10 cellular contexts compared by ENCODE assay signal in the genomic region with DNA sequence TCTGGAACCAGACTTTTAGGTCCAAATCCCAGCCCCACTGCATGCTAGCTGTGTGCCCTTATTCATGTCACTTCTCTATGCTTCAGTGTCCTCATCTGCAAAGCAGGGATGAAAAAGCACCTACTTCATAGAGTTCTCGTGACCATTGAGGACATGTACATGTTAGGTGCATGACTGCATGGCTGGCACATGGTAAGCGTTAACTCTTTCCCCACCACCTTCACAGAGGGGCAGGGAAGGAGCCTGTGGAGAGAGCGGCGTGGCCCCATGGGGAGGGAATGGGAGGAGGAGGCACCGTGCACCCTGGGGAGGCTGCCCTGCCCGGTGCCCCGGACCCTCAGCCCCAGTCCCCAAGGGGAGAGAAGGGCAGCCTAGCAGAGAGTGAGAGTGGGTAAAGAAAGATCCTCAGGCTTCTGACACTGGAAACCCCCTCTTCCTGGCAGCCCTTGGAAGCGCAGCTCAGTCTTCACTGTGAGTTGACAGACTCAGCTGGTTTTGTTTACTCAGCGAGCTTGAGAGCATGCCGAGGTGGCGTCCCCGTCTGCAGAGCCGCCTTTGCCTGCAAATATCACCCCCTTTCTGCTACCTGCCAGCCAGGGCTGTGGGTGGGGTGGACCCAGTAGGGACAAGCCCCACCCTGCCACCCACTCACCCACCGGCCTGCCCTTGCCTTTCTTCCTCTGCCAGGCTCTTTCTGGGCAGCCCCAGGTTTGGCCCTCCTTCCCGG. TPM values are rescaled to one million over a fixed set of nuclear protein-coding genes. Genes with fewer than 3 reads are reported as not detected.
A peak's percentile ranks its signal among the peaks of the same experiment; 100 is the strongest.
DNase-seq lines count a peak whose midpoint lies in the region; ATAC-seq and TF ChIP-seq lines count a peak whose summit lies in the region.
"Had no signal": no experiment of that assay in that cellular context is flagged by ENCODE, and none has a peak within 500 bp of the region (broad histone marks: within the 10 kb centered on the region; RNA-seq: fewer than 3 reads in every experiment).

No MANE protein-coding gene starts in this region.

- no peak overlapping the region for H3K4me3 Mint-ChIP-seq in activated naive CD8-positive, alpha-beta T cell treated with anti-CD3 and anti-CD28 coated beads, Interleukin-2, amount 10 ng/mL, durations not matched to agents 7 days and 5 days
- no peak overlapping the region for H3K4me3 Mint-ChIP-seq in activated naive CD8-positive, alpha-beta T cell treated with anti-CD3 and anti-CD28 coated beads for 36 hours
- H3K4me3 Mint-ChIP-seq in activated CD4-positive, alpha-beta T cell treated with anti-CD3 and anti-CD28 coated beads for 36 hours, result no peak overlapping the region
- no peak overlapping the region for H3K4me3 Mint-ChIP-seq in Calu3 (ENCODE audit: low read depth, unreplicated experiment)

- CTCF ChIA-PET in activated CD4-positive, alpha-beta T cell treated with anti-CD3 and anti-CD28 coated beads for 36 hours (lab: Charles Lee), result no interaction called here
- CTCF ChIA-PET in Calu3 (lab: Charles Lee), result no interaction called here

- no peak overlapping the region for H3K4me3 ChIP-seq in choroid plexus epithelial cell (ENCODE audit: low read depth, low read length)
- no peak overlapping the region for H3K4me3 ChIP-seq in mucosa of descending colon
- H3K4me3 ChIP-seq in aorta (ENCODE audit: low read length in 2 of 2), result no peak overlapping the region
- H3K4me3 ChIP-seq: adrenal gland had no signal

- peaks cover 2% of the 10 kb centered on the region for H3K4me1 Mint-ChIP-seq in activated naive CD8-positive, alpha-beta T cell treated with anti-CD3 and anti-CD28 coated beads, Interleukin-2, amount 10 ng/mL, durations not matched to agents 7 days and 5 days
- no peaks in the 10 kb centered on the region for H3K4me1 Mint-ChIP-seq in activated naive CD8-positive, alpha-beta T cell treated with anti-CD3 and anti-CD28 coated beads for 36 hours
- H3K4me1 Mint-ChIP-seq in activated CD4-positive, alpha-beta T cell treated with anti-CD3 and anti-CD28 coated beads for 36 hours, result no peaks in the 10 kb centered on the region
- no peaks in the 10 kb centered on the region for H3K4me1 Mint-ChIP-seq in Calu3 (ENCODE audit: low read depth, unreplicated experiment)

- POLR2A ChIA-PET in activated naive CD8-positive, alpha-beta T cell treated with anti-CD3 and anti-CD28 coated beads, Interleukin-2, amount 10 ng/mL, durations not matched to agents 7 days and 5 days (lab: Charles Lee), result no interaction called here
- POLR2A ChIA-PET in activated CD4-positive, alpha-beta T cell treated with anti-CD3 and anti-CD28 coated beads for 36 hours (lab: Charles Lee), result no interaction called here

- H3K27ac Mint-ChIP-seq in activated naive CD8-positive, alpha-beta T cell treated with anti-CD3 and anti-CD28 coated beads, Interleukin-2, amount 10 ng/mL, durations not matched to agents 7 days and 5 days, result no peak overlapping the region
- H3K27ac Mint-ChIP-seq in activated naive CD8-positive, alpha-beta T cell treated with anti-CD3 and anti-CD28 coated beads for 36 hours, result no peak overlapping the region
- H3K27ac Mint-ChIP-seq in activated CD4-positive, alpha-beta T cell treated with anti-CD3 and anti-CD28 coated beads for 36 hours, result no peak overlapping the region
- no peak overlapping the region for H3K27ac Mint-ChIP-seq in Calu3 (ENCODE audit: unreplicated experiment)

- H3K9me3 ChIP-seq in mucosa of descending colon, result no peaks in the 10 kb centered on the region
- no peaks in the 10 kb centered on the region for H3K9me3 ChIP-seq in aorta (ENCODE audit: control insufficient read depth, low read length)
- H3K9me3 ChIP-seq: adrenal gland had no signal

- no peaks in the 10 kb centered on the region for H3K9me3 Mint-ChIP-seq in activated naive CD8-positive, alpha-beta T cell treated with anti-CD3 and anti-CD28 coated beads, Interleukin-2, amount 10 ng/mL, durations not matched to agents 7 days and 5 days
- H3K9me3 Mint-ChIP-seq in activated naive CD8-positive, alpha-beta T cell treated with anti-CD3 and anti-CD28 coated beads for 36 hours, result no peaks in the 10 kb centered on the region
- H3K9me3 Mint-ChIP-seq in activated CD4-positive, alpha-beta T cell treated with anti-CD3 and anti-CD28 coated beads for 36 hours (ENCODE audit: low read depth), result no peaks in the 10 kb centered on the region
- no peaks in the 10 kb centered on the region for H3K9me3 Mint-ChIP-seq in Calu3 (ENCODE audit: low read depth, unreplicated experiment)

- H3K36me3 Mint-ChIP-seq in activated naive CD8-positive, alpha-beta T cell treated with anti-CD3 and anti-CD28 coated beads, Interleukin-2, amount 10 ng/mL, durations not matched to agents 7 days and 5 days, result no peaks in the 10 kb centered on the region
- no peaks in the 10 kb centered on the region for H3K36me3 Mint-ChIP-seq in activated naive CD8-positive, alpha-beta T cell treated with anti-CD3 and anti-CD28 coated beads for 36 hours
- no peaks in the 10 kb centered on the region for H3K36me3 Mint-ChIP-seq in activated CD4-positive, alpha-beta T cell treated with anti-CD3 and anti-CD28 coated beads for 36 hours (ENCODE audit: low read depth)
- H3K36me3 Mint-ChIP-seq in Calu3 (ENCODE audit: insufficient read depth, unreplicated experiment), result no peaks in the 10 kb centered on the region

- no peaks in the 10 kb centered on the region for H3K27me3 ChIP-seq in aorta (ENCODE audit: control insufficient read depth in 1 of 2, insufficient read depth in 2 of 2, low read length in 1 of 2)
- H3K27me3 ChIP-seq: adrenal gland had no signal

- H3K4me1 ChIP-seq in mucosa of descending colon (ENCODE audit: low read depth) (no peaks in the 10 kb centered on the region), aorta (ENCODE audit: control insufficient read depth in 1 of 2, insufficient read depth in 2 of 2, low read length in 2 of 2) (peaks cover 0 to 6% of the 10 kb centered on the region in 2 donors)

- H3K36me3 ChIP-seq in mucosa of descending colon (ENCODE audit: low read depth), result no peaks in the 10 kb centered on the region
- no peaks in the 10 kb centered on the region for H3K36me3 ChIP-seq in aorta (ENCODE audit: control insufficient read depth in 1 of 2, insufficient read depth in 2 of 2, low read length in 1 of 2)
- H3K36me3 ChIP-seq: adrenal gland had no signal

- intact Hi-C loops in mucosa of descending colon (cut with DNase I, micrococcal nuclease), result no loop called here
- intact Hi-C loops in aorta (cut with DNase I), result no loop called here
- intact Hi-C loops in activated CD4-positive, alpha-beta T cell treated with anti-CD3 and anti-CD28 coated beads for 36 hours (cut with DNase I, micrococcal nuclease), result no loop called here
- intact Hi-C loops in Calu3 (cut with micrococcal nuclease; ENCODE audit: unreplicated experiment), result no loop called here

- H3K27me3 Mint-ChIP-seq in activated naive CD8-positive, alpha-beta T cell treated with anti-CD3 and anti-CD28 coated beads, Interleukin-2, amount 10 ng/mL, durations not matched to agents 7 days and 5 days, result peaks cover 2% of the 10 kb centered on the region
- no peaks in the 10 kb centered on the region for H3K27me3 Mint-ChIP-seq in activated naive CD8-positive, alpha-beta T cell treated with anti-CD3 and anti-CD28 coated beads for 36 hours
- peaks cover 6% of the 10 kb centered on the region for H3K27me3 Mint-ChIP-seq in activated CD4-positive, alpha-beta T cell treated with anti-CD3 and anti-CD28 coated beads for 36 hours
- H3K27me3 Mint-ChIP-seq in Calu3 (ENCODE audit: unreplicated experiment), result no peaks in the 10 kb centered on the region

- DNase-seq in activated naive CD8-positive, alpha-beta T cell treated with anti-CD3 and anti-CD28 coated beads, Interleukin-2, amount 10 ng/mL, durations not matched to agents 7 days and 5 days, result peak; percentile 19
- no peak for DNase-seq in activated naive CD8-positive, alpha-beta T cell treated with anti-CD3 and anti-CD28 coated beads for 36 hours
- DNase-seq in choroid plexus epithelial cell (ENCODE audit: low read depth) (peak; percentile 74), mucosa of descending colon (no peak), aorta (no peak), SK-N-DZ (ENCODE audit: low spot score) (no peak), Calu3 (no peak)
- DNase-seq in activated CD4-positive, alpha-beta T cell treated with anti-CD3 and anti-CD28 coated beads for 36 hours, result no peak

- no TSS peak for BruUV-seq in Calu3 (replicated peaks; lab: Mats Ljungman, UMichigan)

- TF ChIP-seq CTCF in choroid plexus epithelial cell (conservative IDR thresholded peaks at IDR 0.05; ENCODE audit: low read depth, low read length) (peak; percentile 2), mucosa of descending colon (IDR thresholded peaks at IDR 0.05) (no peak), Calu3 (IDR thresholded peaks at IDR 0.05; ENCODE audit: unreplicated experiment) (no peak)

- WGBS in aorta, 2 donors, result 34 to 37% methylated on average over 15 of the region's 15 CpGs

- no peak for ATAC-seq in activated naive CD8-positive, alpha-beta T cell treated with anti-CD3 and anti-CD28 coated beads, Interleukin-2, amount 10 ng/mL, durations not matched to agents 7 days and 5 days (ENCODE audit: low read depth)
- peak; percentile 29 for ATAC-seq in mucosa of descending colon
- ATAC-seq in aorta (ENCODE audit: low FRiP score), result peak; percentile 8
- no peak for ATAC-seq in activated CD4-positive, alpha-beta T cell treated with anti-CD3 and anti-CD28 coated beads for 36 hours

- H3K27ac ChIP-seq in aorta (ENCODE audit: low read depth in 1 of 2, low read length in 2 of 2), result peak overlapping the region; percentile 37 to 94

RNA-seq across cellular contexts. Expression of a gene that starts 10.6 kb away (rescaled TPM):
- total RNA-seq in activated naive CD8-positive, alpha-beta T cell treated with anti-CD3 and anti-CD28 coated beads, Interleukin-2, amount 10 ng/mL, durations not matched to agents 7 days and 5 days, result not detected
- not detected for total RNA-seq in activated naive CD8-positive, alpha-beta T cell treated with anti-CD3 and anti-CD28 coated beads for 36 hours
- total RNA-seq in mucosa of descending colon (10 to 100 TPM in 2 of 3 donors, 1 to 10 TPM in 1; 4.1 to 50.9 (median 11.6) TPM), aorta (10 to 100 TPM; 36.7 to 44.8 TPM), Calu3 (2022) (not detected in 2 replicates)
- 10 to 100 TPM; 13.4 to 51.2 TPM for polyA plus RNA-seq in aorta
- polyA plus RNA-seq in SK-N-DZ (2014; cell fraction: cytosol; rRNA removed), result 6.2 and 8.2 TPM in 2 replicates
- polyA plus RNA-seq in SK-N-DZ (2014; cell fraction: nucleus; rRNA removed), result 3.3 and 4.0 TPM in 2 replicates
- not detected for total RNA-seq in activated CD4-positive, alpha-beta T cell treated with anti-CD3 and anti-CD28 coated beads for 36 hours
- polyA plus RNA-seq: neural cell had no signal

Comparison
In these comparisons a context has a peak if more than half of its experiments do, and no peak if none do; other contexts are left out.
1. DNase-seq: peak in activated naive CD8-positive, alpha-beta T cell treated with anti-CD3 and anti-CD28 coated beads, Interleukin-2, amount 10 ng/mL, durations not matched to agents 7 days and 5 days (single experiment) and choroid plexus epithelial cell (single experiment); none in activated naive CD8-positive, alpha-beta T cell treated with anti-CD3 and anti-CD28 coated beads for 36 hours (single experiment), mucosa of descending colon (0 of 3), aorta (0 of 2), SK-N-DZ (single experiment), activated CD4-positive, alpha-beta T cell treated with anti-CD3 and anti-CD28 coated beads for 36 hours (single experiment) and Calu3 (single experiment).
2. ATAC-seq: peak in mucosa of descending colon (single experiment) and aorta (single experiment); none in activated naive CD8-positive, alpha-beta T cell treated with anti-CD3 and anti-CD28 coated beads, Interleukin-2, amount 10 ng/mL, durations not matched to agents 7 days and 5 days (single experiment) and activated CD4-positive, alpha-beta T cell treated with anti-CD3 and anti-CD28 coated beads for 36 hours (single experiment).